Comparison of ENCODE assay signal across 28 cellular contexts in genomic region chr6:127691147-127691546, GRCh38.
"Had no signal": no experiment of that assay in that cellular context is flagged by ENCODE, and none has a peak within 500 bp of the region (broad histone marks: within the 10 kb centered on the region; RNA-seq: fewer than 3 reads in every experiment).

No MANE protein-coding gene starts in this region.

- H3K27me3 Mint-ChIP-seq: dendritic cell treated with granulocyte-macrophage colony-stimulating factor and Interleukin-4, amounts not matched to agents 40 ng/mL and 50 ng/mL, for 4 days; effector memory CD8-positive, alpha-beta T cell had no signal

- H3K27ac Mint-ChIP-seq: dendritic cell treated with granulocyte-macrophage colony-stimulating factor and Interleukin-4, amounts not matched to agents 40 ng/mL and 50 ng/mL, for 4 days; effector memory CD8-positive, alpha-beta T cell; endodermal cell had no signal

- H2AFZ ChIP-seq: hepatocyte had no signal

- H3K4me1 Mint-ChIP-seq: endodermal cell had no signal

- DNase-seq: colonic mucosa; cortex of kidney; dermis blood vessel endothelial cell; dorsolateral prefrontal cortex; effector CD4-positive, alpha-beta T cell; effector CD8-positive, alpha-beta T cell; effector memory CD4-positive, alpha-beta T cell; effector memory CD8-positive, alpha-beta T cell; endodermal cell; erythroblast; esophagus squamous epithelium; foreskin fibroblast; foreskin keratinocyte; foreskin melanocyte; gastrocnemius medialis; head of caudate nucleus; heart left ventricle; heart right ventricle had no signal

- H3K27ac ChIP-seq: colonic mucosa, coronary artery, dorsolateral prefrontal cortex, epithelial cell of prostate, esophagus muscularis mucosa, esophagus squamous epithelium, foreskin keratinocyte, gastrocnemius medialis, gastroesophageal sphincter, heart left ventricle, heart right ventricle, hepatocyte had no signal

- H3K27me3 ChIP-seq: colonic mucosa, dorsolateral prefrontal cortex, esophagus muscularis mucosa, esophagus squamous epithelium, gastrocnemius medialis, gastroesophageal sphincter, heart left ventricle, heart right ventricle, hepatocyte had no signal

- H3K4me1 ChIP-seq: colonic mucosa, esophagus muscularis mucosa, esophagus squamous epithelium, foreskin keratinocyte, gastrocnemius medialis, gastroesophageal sphincter, heart left ventricle, heart right ventricle had no signal

- H3K4me3 ChIP-seq: colonic mucosa, coronary artery, dorsolateral prefrontal cortex, esophagus muscularis mucosa, esophagus squamous epithelium, gastrocnemius medialis, gastroesophageal sphincter, heart left ventricle, heart right ventricle, hepatocyte had no signal

- H3K79me2 ChIP-seq: hepatocyte had no signal

- FAIRE-seq: colon, endometrium, endothelial cell of umbilical vein had no signal

- H3K36me3 ChIP-seq: colonic mucosa, esophagus muscularis mucosa, esophagus squamous epithelium, gastrocnemius medialis, gastroesophageal sphincter, heart left ventricle, heart right ventricle had no signal

- H3K9me3 Mint-ChIP-seq: dendritic cell treated with granulocyte-macrophage colony-stimulating factor and Interleukin-4, amounts not matched to agents 40 ng/mL and 50 ng/mL, for 4 days had no signal

- H3K4me3 Mint-ChIP-seq: dendritic cell treated with granulocyte-macrophage colony-stimulating factor and Interleukin-4, amounts not matched to agents 40 ng/mL and 50 ng/mL, for 4 days; effector memory CD8-positive, alpha-beta T cell; endodermal cell had no signal

- H3K9me3 ChIP-seq: colonic mucosa, esophagus muscularis mucosa, gastrocnemius medialis, gastroesophageal sphincter had no signal

- H3K4me2 ChIP-seq: hepatocyte had no signal

- ATAC-seq: effector memory CD8-positive, alpha-beta T cell; esophagus mucosa; foreskin keratinocyte; gastrocnemius medialis; gastroesophageal sphincter; heart left ventricle; heart right ventricle had no signal
